In genomic region chr12:121252712-121253345, GRCh38 we compare ENCODE assay signal across 1 cellular context.
TF ChIP-seq lines count a peak whose summit lies in the region.

No MANE protein-coding gene starts in this region.

TF ChIP-seq in H1, 55 proteins besides CTCF, POLR2A, EP300 and RAD21:
- TF ChIP-seq ZNF274 (IDR thresholded peaks at IDR 0.05; ENCODE audit: borderline replicate concordance, extremely low read depth, low read length), result no peak
- no peak for TF ChIP-seq ATF2 (IDR thresholded peaks at IDR 0.05; ENCODE audit: low read length)
- TF ChIP-seq USF2 (IDR thresholded peaks at IDR 0.05; ENCODE audit: low read length), result peak; percentile 58
- TF ChIP-seq SRF (IDR thresholded peaks at IDR 0.05; ENCODE audit: low read depth, low read length), result no peak
- TF ChIP-seq MAX (IDR thresholded peaks at IDR 0.05), result no peak
- no peak for TF ChIP-seq CHD1 (IDR thresholded peaks at IDR 0.05; ENCODE audit: low read depth, low read length)
